ENCODE assay signal across 1 cellular context in genomic region chr3:172237121-172237742, GRCh38.
TF ChIP-seq lines count a peak whose summit lies in the region.

No MANE protein-coding gene starts in this region.

TF ChIP-seq in K562, 482 proteins besides CTCF, POLR2A, EP300 and RAD21:
- TF ChIP-seq ZNF121 (CRISPR knock-in tag; conservative IDR thresholded peaks at IDR 0.05) (peak; percentile 6; the same call in 1 of the 2 replicates), RBM25 (IDR thresholded peaks at IDR 0.05; ENCODE audit: low read depth, low read length, severe bottlenecking) (peak; percentile 13), NONO (IDR thresholded peaks at IDR 0.05; ENCODE audit: low read depth in 2 of 2, low read length in 1 of 2) (no peak)
